1 cellular context compared by ENCODE assay signal in genomic region chr12:55743131-55743921, GRCh38.
TF ChIP-seq lines count a peak whose summit lies in the region.

No MANE protein-coding gene starts in this region.

TF ChIP-seq in HEK293, 187 proteins besides CTCF, POLR2A, EP300 and RAD21 (continued from another document and continues in another):
- TF ChIP-seq ZBTB10 (tag by site-specific recombination; IDR thresholded peaks at IDR 0.05): peak; percentile 46; the same call in 1 of the 2 replicates
- no peak; the same call in 1 of the 2 replicates for TF ChIP-seq ZNF423 (tag by site-specific recombination; IDR thresholded peaks at IDR 0.05)
- TF ChIP-seq ZNF398 (tag by site-specific recombination; IDR thresholded peaks at IDR 0.05): no peak
- TF ChIP-seq ZXDB (tag by site-specific recombination; IDR thresholded peaks at IDR 0.05): 0 out of 2 replicates have a peak, but pooled peaks have one; percentile 29
- TF ChIP-seq BCL11B (tag by site-specific recombination; IDR thresholded peaks at IDR 0.05; ENCODE audit: low read depth): no peak
- TF ChIP-seq PRDM2 (tag by site-specific recombination; IDR thresholded peaks at IDR 0.05; ENCODE audit: borderline replicate concordance): no peak
- TF ChIP-seq ZNF174 (tag by site-specific recombination; IDR thresholded peaks at IDR 0.05): no peak
- TF ChIP-seq ZNF530 (tag by site-specific recombination; IDR thresholded peaks at IDR 0.05; ENCODE audit: low read depth): no peak
- TF ChIP-seq KLF8 (tag by site-specific recombination; IDR thresholded peaks at IDR 0.05): no peak
- TF ChIP-seq ZNF830 (tag by site-specific recombination; IDR thresholded peaks at IDR 0.05; ENCODE audit: low read depth): no peak
- no peak for TF ChIP-seq ZNF155 (tag by site-specific recombination; IDR thresholded peaks at IDR 0.05)
- TF ChIP-seq, protein P1, sequence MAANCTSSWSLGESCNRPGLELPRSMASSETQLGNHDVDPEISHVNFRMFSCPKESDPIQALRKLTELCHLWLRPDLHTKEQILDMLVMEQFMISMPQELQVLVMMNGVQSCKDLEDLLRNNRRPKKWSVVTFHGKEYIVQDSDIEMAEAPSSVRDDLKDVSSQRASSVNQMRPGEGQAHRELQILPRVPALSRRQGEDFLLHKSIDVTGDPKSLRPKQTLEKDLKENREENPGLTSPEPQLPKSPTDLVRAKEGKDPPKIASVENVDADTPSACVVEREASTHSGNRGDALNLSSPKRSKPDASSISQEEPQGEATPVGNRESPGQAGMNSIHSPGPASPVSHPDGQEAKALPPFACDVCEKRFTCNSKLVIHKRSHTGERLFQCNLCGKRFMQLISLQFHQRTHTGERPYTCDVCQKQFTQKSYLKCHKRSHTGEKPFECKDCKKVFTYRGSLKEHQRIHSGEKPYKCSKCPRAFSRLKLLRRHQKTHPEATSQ (tag by site-specific recombination; IDR thresholded peaks at IDR 0.05): no peak
- no peak for TF ChIP-seq ZSCAN23 (tag by site-specific recombination; IDR thresholded peaks at IDR 0.05)
- TF ChIP-seq ZNF10 (tag by site-specific recombination; IDR thresholded peaks at IDR 0.05): no peak; the same call in 1 of the 2 replicates
- TF ChIP-seq ZNF138 (tag by site-specific recombination; IDR thresholded peaks at IDR 0.05; ENCODE audit: borderline replicate concordance): no peak
- TF ChIP-seq ZNF266 (tag by site-specific recombination; IDR thresholded peaks at IDR 0.05; ENCODE audit: low read depth): no peak
- peak; percentile 90 for TF ChIP-seq ZBTB8A (tag by site-specific recombination; IDR thresholded peaks at IDR 0.05)
- TF ChIP-seq ZBTB6 (tag by site-specific recombination; IDR thresholded peaks at IDR 0.05): peak; percentile 94
- no peak for TF ChIP-seq ZNF26 (tag by site-specific recombination; IDR thresholded peaks at IDR 0.05)
- no peak for TF ChIP-seq ZNF157 (tag by site-specific recombination; IDR thresholded peaks at IDR 0.05)
- no peak for TF ChIP-seq KLF9 (tag by site-specific recombination; IDR thresholded peaks at IDR 0.05; ENCODE audit: low read depth)
- no peak for TF ChIP-seq TRIM28 (IDR thresholded peaks at IDR 0.05; ENCODE audit: borderline replicate concordance, low read length)
- TF ChIP-seq ZNF626 (tag by site-specific recombination; IDR thresholded peaks at IDR 0.05): no peak
- no peak for TF ChIP-seq ZNF146 (tag by site-specific recombination; IDR thresholded peaks at IDR 0.05)
- no peak for TF ChIP-seq ZNF585B (tag by site-specific recombination; IDR thresholded peaks at IDR 0.05)
- no peak for TF ChIP-seq ZNF175 (tag by site-specific recombination; IDR thresholded peaks at IDR 0.05)
- no peak for TF ChIP-seq ZNF184 (tag by site-specific recombination; IDR thresholded peaks at IDR 0.05)
- no peak for TF ChIP-seq ZBTB7A (tag by site-specific recombination; IDR thresholded peaks at IDR 0.05; ENCODE audit: low read depth)
- no peak for TF ChIP-seq ZBTB1 (tag by site-specific recombination; IDR thresholded peaks at IDR 0.05)
- TF ChIP-seq ZNF621 (tag by site-specific recombination; IDR thresholded peaks at IDR 0.05): no peak
- 0 out of 2 replicates have a peak, but pooled peaks have one; percentile 25 for TF ChIP-seq SP3 (tag by site-specific recombination; IDR thresholded peaks at IDR 0.05)
- no peak for TF ChIP-seq ZNF670 (tag by site-specific recombination; IDR thresholded peaks at IDR 0.05; ENCODE audit: low read depth)
- TF ChIP-seq ZFP37 (tag by site-specific recombination; IDR thresholded peaks at IDR 0.05): no peak
- TF ChIP-seq HOXD13 (CRISPR knock-in tag; IDR thresholded peaks at IDR 0.05; ENCODE audit: borderline replicate concordance): no peak
- TF ChIP-seq, protein P2, sequence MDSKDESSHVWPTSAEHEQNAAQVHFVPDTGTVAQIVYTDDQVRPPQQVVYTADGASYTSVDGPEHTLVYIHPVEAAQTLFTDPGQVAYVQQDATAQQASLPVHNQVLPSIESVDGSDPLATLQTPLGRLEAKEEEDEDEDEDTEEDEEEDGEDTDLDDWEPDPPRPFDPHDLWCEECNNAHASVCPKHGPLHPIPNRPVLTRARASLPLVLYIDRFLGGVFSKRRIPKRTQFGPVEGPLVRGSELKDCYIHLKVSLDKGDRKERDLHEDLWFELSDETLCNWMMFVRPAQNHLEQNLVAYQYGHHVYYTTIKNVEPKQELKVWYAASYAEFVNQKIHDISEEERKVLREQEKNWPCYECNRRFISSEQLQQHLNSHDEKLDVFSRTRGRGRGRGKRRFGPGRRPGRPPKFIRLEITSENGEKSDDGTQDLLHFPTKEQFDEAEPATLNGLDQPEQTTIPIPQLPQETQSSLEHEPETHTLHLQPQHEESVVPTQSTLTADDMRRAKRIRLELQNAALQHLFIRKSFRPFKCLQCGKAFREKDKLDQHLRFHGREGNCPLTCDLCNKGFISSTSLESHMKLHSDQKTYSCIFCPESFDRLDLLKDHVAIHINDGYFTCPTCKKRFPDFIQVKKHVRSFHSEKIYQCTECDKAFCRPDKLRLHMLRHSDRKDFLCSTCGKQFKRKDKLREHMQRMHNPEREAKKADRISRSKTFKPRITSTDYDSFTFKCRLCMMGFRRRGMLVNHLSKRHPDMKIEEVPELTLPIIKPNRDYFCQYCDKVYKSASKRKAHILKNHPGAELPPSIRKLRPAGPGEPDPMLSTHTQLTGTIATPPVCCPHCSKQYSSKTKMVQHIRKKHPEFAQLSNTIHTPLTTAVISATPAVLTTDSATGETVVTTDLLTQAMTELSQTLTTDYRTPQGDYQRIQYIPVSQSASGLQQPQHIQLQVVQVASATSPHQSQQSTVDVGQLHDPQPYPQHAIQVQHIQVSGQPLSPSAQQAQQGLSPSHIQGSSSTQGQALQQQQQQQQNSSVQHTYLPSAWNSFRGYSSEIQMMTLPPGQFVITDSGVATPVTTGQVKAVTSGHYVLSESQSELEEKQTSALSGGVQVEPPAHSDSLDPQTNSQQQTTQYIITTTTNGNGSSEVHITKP (tag by site-specific recombination; IDR thresholded peaks at IDR 0.05): no peak
- no peak for TF ChIP-seq ZNF664 (tag by site-specific recombination; IDR thresholded peaks at IDR 0.05)
- no peak for TF ChIP-seq YY1 (tag by site-specific recombination; IDR thresholded peaks at IDR 0.05)
- TF ChIP-seq, protein P3, sequence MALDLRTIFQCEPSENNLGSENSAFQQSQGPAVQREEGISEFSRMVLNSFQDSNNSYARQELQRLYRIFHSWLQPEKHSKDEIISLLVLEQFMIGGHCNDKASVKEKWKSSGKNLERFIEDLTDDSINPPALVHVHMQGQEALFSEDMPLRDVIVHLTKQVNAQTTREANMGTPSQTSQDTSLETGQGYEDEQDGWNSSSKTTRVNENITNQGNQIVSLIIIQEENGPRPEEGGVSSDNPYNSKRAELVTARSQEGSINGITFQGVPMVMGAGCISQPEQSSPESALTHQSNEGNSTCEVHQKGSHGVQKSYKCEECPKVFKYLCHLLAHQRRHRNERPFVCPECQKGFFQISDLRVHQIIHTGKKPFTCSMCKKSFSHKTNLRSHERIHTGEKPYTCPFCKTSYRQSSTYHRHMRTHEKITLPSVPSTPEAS (tag by site-specific recombination; IDR thresholded peaks at IDR 0.05): no peak
- no peak for TF ChIP-seq ZNF292 (tag by site-specific recombination; IDR thresholded peaks at IDR 0.05; ENCODE audit: borderline replicate concordance, low read depth)
- TF ChIP-seq, protein P4, sequence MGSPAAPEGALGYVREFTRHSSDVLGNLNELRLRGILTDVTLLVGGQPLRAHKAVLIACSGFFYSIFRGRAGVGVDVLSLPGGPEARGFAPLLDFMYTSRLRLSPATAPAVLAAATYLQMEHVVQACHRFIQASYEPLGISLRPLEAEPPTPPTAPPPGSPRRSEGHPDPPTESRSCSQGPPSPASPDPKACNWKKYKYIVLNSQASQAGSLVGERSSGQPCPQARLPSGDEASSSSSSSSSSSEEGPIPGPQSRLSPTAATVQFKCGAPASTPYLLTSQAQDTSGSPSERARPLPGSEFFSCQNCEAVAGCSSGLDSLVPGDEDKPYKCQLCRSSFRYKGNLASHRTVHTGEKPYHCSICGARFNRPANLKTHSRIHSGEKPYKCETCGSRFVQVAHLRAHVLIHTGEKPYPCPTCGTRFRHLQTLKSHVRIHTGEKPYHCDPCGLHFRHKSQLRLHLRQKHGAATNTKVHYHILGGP (tag by site-specific recombination; IDR thresholded peaks at IDR 0.05): no peak
- no peak for TF ChIP-seq ZNF426 (tag by site-specific recombination; IDR thresholded peaks at IDR 0.05)
- no peak for TF ChIP-seq ZNF747 (tag by site-specific recombination; IDR thresholded peaks at IDR 0.05)
